Comparison of ENCODE assay signal across 8 cellular contexts in the genomic region with DNA sequence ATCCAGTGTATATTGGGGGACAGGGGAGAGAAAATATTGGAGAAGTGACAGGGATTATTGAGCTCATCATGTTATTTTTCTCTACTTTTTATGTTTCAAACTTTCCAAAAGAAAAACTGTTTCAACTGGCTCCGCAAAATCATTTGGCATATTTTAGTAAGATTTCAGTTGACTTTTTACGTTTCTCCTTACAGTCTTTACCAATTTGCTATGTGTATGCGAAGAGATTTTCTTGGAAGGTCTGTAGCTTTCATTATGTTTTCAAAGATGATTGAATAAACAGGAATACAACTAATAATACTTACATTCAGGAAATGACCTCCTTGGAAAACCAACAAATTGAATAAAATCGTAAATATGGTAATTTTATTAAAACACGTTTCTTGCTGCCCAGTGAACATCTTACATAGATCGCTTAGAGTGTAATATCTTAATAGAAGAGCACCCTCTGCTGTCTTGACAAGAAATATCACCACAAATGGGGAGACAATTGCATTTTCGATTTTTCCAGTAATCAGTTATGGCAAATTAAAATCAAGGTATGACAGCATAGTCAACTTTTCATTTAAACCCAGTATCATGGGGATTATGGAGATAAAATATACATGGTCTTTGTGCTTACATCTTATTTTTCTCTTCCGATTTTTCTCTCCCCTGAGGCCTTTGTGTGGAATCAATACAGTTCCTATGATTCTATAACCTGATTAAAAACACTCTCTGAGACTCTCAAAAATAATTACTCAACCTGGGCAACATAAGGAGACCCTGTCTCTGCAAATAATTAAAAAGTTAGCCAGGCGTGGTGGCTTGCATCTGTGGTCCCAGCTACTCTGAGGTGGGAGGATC. TPM values are rescaled to one million over a fixed set of nuclear protein-coding genes. Genes with fewer than 3 reads are reported as not detected.
DNase-seq lines count a peak whose midpoint lies in the region; ATAC-seq, FAIRE-seq and TF ChIP-seq lines count a peak whose summit lies in the region.

No MANE protein-coding gene starts in this region.

- no peaks in the 10 kb centered on the region for H3K4me1 ChIP-seq in MM.1S (ENCODE audit: low read length)
- no peaks in the 10 kb centered on the region for H3K4me1 ChIP-seq in liver (ENCODE audit: control insufficient read depth in 4 of 4, insufficient read depth in 4 of 4, low read length in 3 of 4)
- H3K4me1 ChIP-seq in sigmoid colon = no peaks in the 10 kb centered on the region

- peak overlapping the region in 1 of 5 experiments; percentile 22 for H3K4me3 Mint-ChIP-seq in brain

- no peaks in the 10 kb centered on the region for H3K36me3 Mint-ChIP-seq in brain

- no peaks in the 10 kb centered on the region for H3K79me2 ChIP-seq in MM.1S (ENCODE audit: low read length)

- intact Hi-C loops in sigmoid colon (cut with DNase I) = no loop called here

- H3K4me1 Mint-ChIP-seq in brain = no peaks in the 10 kb centered on the region

- H3K27me3 Mint-ChIP-seq in brain = no peaks in the 10 kb centered on the region

- peak; percentile 53 for ATAC-seq in GM18858 (IDR thresholded peaks at IDR 0.05; ENCODE audit: unreplicated experiment)
- no peak for ATAC-seq in GM19455 (IDR thresholded peaks at IDR 0.05; ENCODE audit: unreplicated experiment)

- DNase-seq in MM.1S = peak; percentile 55
- no peak for DNase-seq in sigmoid colon
- DNase-seq in NCI-H187 (lab: John Stamatoyannopoulos, UW) = no peak

- H3K4me3 ChIP-seq in MM.1S (ENCODE audit: low read length) (no peak overlapping the region), liver (ENCODE audit: low read depth in 1 of 3, low read length in 3 of 3) (no peak overlapping the region), sigmoid colon (no peak overlapping the region)

- peak; percentile 77 to 80 for TF ChIP-seq RAD21 in liver (IDR thresholded peaks at IDR 0.05)

- TF ChIP-seq EP300 in sigmoid colon (IDR thresholded peaks at IDR 0.05) = no peak

- TF ChIP-seq POLR2A in sigmoid colon (IDR thresholded peaks at IDR 0.05) = no peak

- H3K9me3 ChIP-seq in MM.1S (replicated peaks; ENCODE audit: insufficient read depth, low read length) = no peaks in the 10 kb centered on the region
- no peaks in the 10 kb centered on the region for H3K9me3 ChIP-seq in liver (ENCODE audit: control insufficient read depth in 4 of 4, low read length in 3 of 4)
- no peaks in the 10 kb centered on the region for H3K9me3 ChIP-seq in sigmoid colon

- TF ChIP-seq CTCF in MM.1S (IDR thresholded peaks at IDR 0.05; ENCODE audit: low read length) (peak; percentile 65), brain (conservative IDR thresholded peaks at IDR 0.05) (peak; percentile 80 to 81), liver (IDR thresholded peaks at IDR 0.05; ENCODE audit: low read depth, low read length, missing input control) (peak; percentile 60), sigmoid colon (IDR thresholded peaks at IDR 0.05) (peak in 2 of 4 experiments; percentile 10 to 20)

- no peaks in the 10 kb centered on the region for H3K9me2 ChIP-seq in MM.1S (replicated peaks; ENCODE audit: insufficient read depth, low read length)

- peak; percentile 96 for FAIRE-seq in A204.1 (lab: Jason Lieb, UNC)

- WGBS in liver = 33% methylated on average over 9 of the region's 9 CpGs
- 31 to 47% methylated on average over 9 of the region's 9 CpGs for WGBS in sigmoid colon, 2 donors

- no peak overlapping the region for H2AFZ ChIP-seq in MM.1S (ENCODE audit: low read length)

- no peaks in the 10 kb centered on the region for H4K20me1 ChIP-seq in MM.1S (ENCODE audit: insufficient read depth, low read length)

- no peaks in the 10 kb centered on the region for H3K36me3 ChIP-seq in MM.1S (replicated peaks; ENCODE audit: insufficient read depth, low read length)
- no peaks in the 10 kb centered on the region for H3K36me3 ChIP-seq in liver (ENCODE audit: control insufficient read depth in 4 of 4, insufficient read depth in 3 of 4, low read depth in 1 of 4, low read length in 3 of 4)
- no peaks in the 10 kb centered on the region for H3K36me3 ChIP-seq in sigmoid colon

- H3K27ac Mint-ChIP-seq in brain = no peak overlapping the region

- H3K9ac ChIP-seq in MM.1S (ENCODE audit: low read length) = no peak overlapping the region
- no peak overlapping the region for H3K9ac ChIP-seq in liver (ENCODE audit: low read depth in 1 of 2, low read length in 2 of 2)

- H3F3A ChIP-seq in MM.1S (ENCODE audit: insufficient read depth, low read length) = no peaks in the 10 kb centered on the region

- H3K27me3 ChIP-seq in MM.1S (replicated peaks; ENCODE audit: insufficient read depth, low read length) = no peaks in the 10 kb centered on the region
- H3K27me3 ChIP-seq in liver (ENCODE audit: control insufficient read depth in 4 of 4, insufficient read depth in 4 of 4, low read length in 3 of 4) = peaks cover 0 to 2% (median 0%) of the 10 kb centered on the region in 4 donors
- no peaks in the 10 kb centered on the region for H3K27me3 ChIP-seq in sigmoid colon

- no peak overlapping the region for H3K4me2 ChIP-seq in MM.1S (ENCODE audit: low read depth, low read length)

- H3K27ac ChIP-seq in MM.1S (ENCODE audit: low read length) (no peak overlapping the region), liver (ENCODE audit: low read depth in 1 of 2, low read length in 2 of 2) (no peak overlapping the region), sigmoid colon (no peak overlapping the region)

- H3K9me3 Mint-ChIP-seq in brain = peaks cover 0 to 12% (median 0%) of the 10 kb centered on the region in 5 experiments

TF ChIP-seq in liver, 16 proteins besides CTCF, POLR2A, EP300 and RAD21:
- TF ChIP-seq, protein P1, sequence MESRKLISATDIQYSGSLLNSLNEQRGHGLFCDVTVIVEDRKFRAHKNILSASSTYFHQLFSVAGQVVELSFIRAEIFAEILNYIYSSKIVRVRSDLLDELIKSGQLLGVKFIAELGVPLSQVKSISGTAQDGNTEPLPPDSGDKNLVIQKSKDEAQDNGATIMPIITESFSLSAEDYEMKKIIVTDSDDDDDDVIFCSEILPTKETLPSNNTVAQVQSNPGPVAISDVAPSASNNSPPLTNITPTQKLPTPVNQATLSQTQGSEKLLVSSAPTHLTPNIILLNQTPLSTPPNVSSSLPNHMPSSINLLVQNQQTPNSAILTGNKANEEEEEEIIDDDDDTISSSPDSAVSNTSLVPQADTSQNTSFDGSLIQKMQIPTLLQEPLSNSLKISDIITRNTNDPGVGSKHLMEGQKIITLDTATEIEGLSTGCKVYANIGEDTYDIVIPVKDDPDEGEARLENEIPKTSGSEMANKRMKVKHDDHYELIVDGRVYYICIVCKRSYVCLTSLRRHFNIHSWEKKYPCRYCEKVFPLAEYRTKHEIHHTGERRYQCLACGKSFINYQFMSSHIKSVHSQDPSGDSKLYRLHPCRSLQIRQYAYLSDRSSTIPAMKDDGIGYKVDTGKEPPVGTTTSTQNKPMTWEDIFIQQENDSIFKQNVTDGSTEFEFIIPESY (IDR thresholded peaks at IDR 0.05) = no peak
- TF ChIP-seq HNF4G (IDR thresholded peaks at IDR 0.05) (no peak), YY1 (IDR thresholded peaks at IDR 0.05) (no peak), FOXA1 (IDR thresholded peaks at IDR 0.05) (no peak), FOXA2 (IDR thresholded peaks at IDR 0.05) (no peak), GABPA (IDR thresholded peaks at IDR 0.05 in 1 of 2, conservative IDR thresholded peaks at IDR 0.05 in 1 of 2) (no peak), EGR1 (IDR thresholded peaks at IDR 0.05; ENCODE audit: low read depth in 2 of 2) (no peak), JUND (IDR thresholded peaks at IDR 0.05) (no peak), RXRA (IDR thresholded peaks at IDR 0.05) (no peak), NR2F2 (IDR thresholded peaks at IDR 0.05) (no peak), SP1 (IDR thresholded peaks at IDR 0.05) (no peak)
- TF ChIP-seq, protein P2, sequence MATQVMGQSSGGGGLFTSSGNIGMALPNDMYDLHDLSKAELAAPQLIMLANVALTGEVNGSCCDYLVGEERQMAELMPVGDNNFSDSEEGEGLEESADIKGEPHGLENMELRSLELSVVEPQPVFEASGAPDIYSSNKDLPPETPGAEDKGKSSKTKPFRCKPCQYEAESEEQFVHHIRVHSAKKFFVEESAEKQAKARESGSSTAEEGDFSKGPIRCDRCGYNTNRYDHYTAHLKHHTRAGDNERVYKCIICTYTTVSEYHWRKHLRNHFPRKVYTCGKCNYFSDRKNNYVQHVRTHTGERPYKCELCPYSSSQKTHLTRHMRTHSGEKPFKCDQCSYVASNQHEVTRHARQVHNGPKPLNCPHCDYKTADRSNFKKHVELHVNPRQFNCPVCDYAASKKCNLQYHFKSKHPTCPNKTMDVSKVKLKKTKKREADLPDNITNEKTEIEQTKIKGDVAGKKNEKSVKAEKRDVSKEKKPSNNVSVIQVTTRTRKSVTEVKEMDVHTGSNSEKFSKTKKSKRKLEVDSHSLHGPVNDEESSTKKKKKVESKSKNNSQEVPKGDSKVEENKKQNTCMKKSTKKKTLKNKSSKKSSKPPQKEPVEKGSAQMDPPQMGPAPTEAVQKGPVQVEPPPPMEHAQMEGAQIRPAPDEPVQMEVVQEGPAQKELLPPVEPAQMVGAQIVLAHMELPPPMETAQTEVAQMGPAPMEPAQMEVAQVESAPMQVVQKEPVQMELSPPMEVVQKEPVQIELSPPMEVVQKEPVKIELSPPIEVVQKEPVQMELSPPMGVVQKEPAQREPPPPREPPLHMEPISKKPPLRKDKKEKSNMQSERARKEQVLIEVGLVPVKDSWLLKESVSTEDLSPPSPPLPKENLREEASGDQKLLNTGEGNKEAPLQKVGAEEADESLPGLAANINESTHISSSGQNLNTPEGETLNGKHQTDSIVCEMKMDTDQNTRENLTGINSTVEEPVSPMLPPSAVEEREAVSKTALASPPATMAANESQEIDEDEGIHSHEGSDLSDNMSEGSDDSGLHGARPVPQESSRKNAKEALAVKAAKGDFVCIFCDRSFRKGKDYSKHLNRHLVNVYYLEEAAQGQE (IDR thresholded peaks at IDR 0.05) = no peak
- TF ChIP-seq, protein P3, sequence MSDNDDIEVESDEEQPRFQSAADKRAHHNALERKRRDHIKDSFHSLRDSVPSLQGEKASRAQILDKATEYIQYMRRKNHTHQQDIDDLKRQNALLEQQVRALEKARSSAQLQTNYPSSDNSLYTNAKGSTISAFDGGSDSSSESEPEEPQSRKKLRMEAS (IDR thresholded peaks at IDR 0.05) = no peak

RNA-seq across cellular contexts. Expression of a gene that starts 43.1 kb away (rescaled TPM):
- not detected for polyA plus RNA-seq in brain (ENCODE audit: insufficient read depth, low read depth, low replicate concordance)
- total RNA-seq in liver = 100 to 1,000 TPM in 1 of 2 donors, 10 to 100 TPM in 1; 36.2 to 222 TPM
- 100 to 1,000 TPM in 1 of 2 donors, 10 to 100 TPM in 1; 80.8 to 128 TPM for polyA plus RNA-seq in liver
- not detected for total RNA-seq in sigmoid colon
- polyA plus RNA-seq in sigmoid colon = not detected

Comparison
In these comparisons a context has a peak if more than half of its experiments do, and no peak if none do; other contexts are left out.
1. RNA of a gene that starts 43.1 kb away (polyA plus RNA-seq): 80.8 to 128 TPM in liver; not detected in brain (single experiment) and not detected in sigmoid colon; every median in the first group is over 10 times any median in the second.